28 cellular contexts compared by ENCODE assay signal in genomic region chr11:113195728-113196127, GRCh38.
"Had no signal": no experiment of that assay in that cellular context is flagged by ENCODE, and none has a peak within 500 bp of the region (broad histone marks: within the 10 kb centered on the region; RNA-seq: fewer than 3 reads in every experiment).

No MANE protein-coding gene starts in this region.

- H3K4me3 ChIP-seq: stomach, suprapubic skin, testis, thoracic aorta, thyroid gland, tibial artery, tibial nerve, transverse colon, upper lobe of left lung, upper lobe of right lung, uterus, vagina had no signal

- H3K9me3 ChIP-seq: stomach, suprapubic skin, testis, thoracic aorta, thyroid gland, tibial artery, tibial nerve, transverse colon, upper lobe of left lung, upper lobe of right lung, uterus, vagina had no signal

- H3K27ac ChIP-seq: stomach, suprapubic skin, testis, thoracic aorta, thyroid gland, tibial artery, tibial nerve, transverse colon, upper lobe of left lung, upper lobe of right lung, uterus, vagina had no signal

- H3K36me3 Mint-ChIP-seq: stimulated activated effector memory CD8-positive, alpha-beta T cell treated with anti-CD3 and anti-CD28 coated beads, Interleukin-12 subunit alpha, Interleukin-12 subunit beta, amount 100 ng/mL, for 72 hours; stimulated activated memory B cell treated with anti-CD40 and anti-IgM and Interleukin-4, amounts not matched to agents 10 μg/mL and 1 μg/mL and 100 μg/mL, for 72 hours; stimulated activated naive B cell treated with anti-CD40 and anti-IgM and Interleukin-4, amounts not matched to agents 10 μg/mL and 1 μg/mL and 100 μg/mL, for 72 hours; type B pancreatic cell had no signal

- H3K27me3 ChIP-seq: stomach, suprapubic skin, testis, thyroid gland, tibial artery, tibial nerve, transverse colon, upper lobe of left lung, upper lobe of right lung, uterus, vagina had no signal

- H3K9me3 Mint-ChIP-seq: stimulated activated effector memory CD8-positive, alpha-beta T cell treated with anti-CD3 and anti-CD28 coated beads, Interleukin-12 subunit alpha, Interleukin-12 subunit beta, amount 100 ng/mL, for 72 hours; stimulated activated memory B cell treated with anti-CD40 and anti-IgM and Interleukin-4, amounts not matched to agents 10 μg/mL and 1 μg/mL and 100 μg/mL, for 72 hours; stimulated activated naive CD8-positive, alpha-beta T cell treated with anti-CD3 and anti-CD28 coated beads, Interleukin-15, amount 100 ng/mL, for 72 hours; stimulated activated naive CD8-positive, alpha-beta T cell treated with anti-CD3 and anti-CD28 coated beads, Interleukin-15, Interleukin-2, amounts not matched to agents 100 ng/mL and 50 ng/mL, for 24 hours had no signal

- DNase-seq: stimulated activated CD4-positive, alpha-beta T cell treated with anti-CD3 and anti-CD28 coated beads, Interleukin-2, amount 100 ng/mL, for 48 hours; stimulated activated CD4-positive, alpha-beta T cell treated with anti-CD3 and anti-CD28 coated beads, Interleukin-4, amount 100 ng/mL, for 1 hour; stimulated activated CD4-positive, alpha-beta T cell treated with anti-CD3 and anti-CD28 coated beads, Interleukin-4, amount 100 ng/mL, for 4 hours; stimulated activated CD8-positive, alpha-beta memory T cell treated with anti-CD3 and anti-CD28 coated beads, Interleukin-4, amount 100 ng/mL, for 48 hours; stimulated activated naive B cell treated with anti-CD40 and anti-IgM and Interleukin-4, amounts not matched to agents 10 μg/mL and 1 μg/mL and 100 μg/mL, for 72 hours; stimulated activated naive CD4-positive, alpha-beta T cell; stimulated activated naive CD4-positive, alpha-beta T cell treated with Interleukin-2 at 50 U/mL for 16 hours; stimulated activated naive CD8-positive, alpha-beta T cell treated with anti-CD3 and anti-CD28 coated beads, Interleukin-15, amount 100 ng/mL, for 72 hours; stimulated activated naive CD8-positive, alpha-beta T cell treated with anti-CD3 and anti-CD28 coated beads, Interleukin-15, Interleukin-2, amounts not matched to agents 100 U/mL and 50 U/mL, for 24 hours; stomach; substantia nigra; testis; thyroid gland; tibial artery; transverse colon; trophoblast cell; upper lobe of left lung; upper lobe of right lung; uterus had no signal

- H3K27ac Mint-ChIP-seq: stimulated activated effector memory CD8-positive, alpha-beta T cell treated with anti-CD3 and anti-CD28 coated beads, Interleukin-12 subunit alpha, Interleukin-12 subunit beta, amount 100 ng/mL, for 72 hours; stimulated activated memory B cell treated with anti-CD40 and anti-IgM and Interleukin-4, amounts not matched to agents 10 μg/mL and 1 μg/mL and 100 μg/mL, for 72 hours; stimulated activated naive B cell treated with anti-CD40 and anti-IgM and Interleukin-4, amounts not matched to agents 10 μg/mL and 1 μg/mL and 100 μg/mL, for 72 hours; stimulated activated naive CD8-positive, alpha-beta T cell treated with anti-CD3 and anti-CD28 coated beads, Interleukin-15, amount 100 ng/mL, for 72 hours; stimulated activated naive CD8-positive, alpha-beta T cell treated with anti-CD3 and anti-CD28 coated beads, Interleukin-15, Interleukin-2, amounts not matched to agents 100 ng/mL and 50 ng/mL, for 24 hours; type B pancreatic cell had no signal

- H3K36me3 ChIP-seq: stomach, suprapubic skin, thoracic aorta, thyroid gland, tibial artery, tibial nerve, transverse colon, upper lobe of left lung, upper lobe of right lung, uterus, vagina had no signal

- H3K4me1 ChIP-seq: thyroid gland, upper lobe of left lung, upper lobe of right lung had no signal

- H3K4me3 Mint-ChIP-seq: stimulated activated effector memory CD8-positive, alpha-beta T cell treated with anti-CD3 and anti-CD28 coated beads, Interleukin-12 subunit alpha, Interleukin-12 subunit beta, amount 100 ng/mL, for 72 hours; stimulated activated memory B cell treated with anti-CD40 and anti-IgM and Interleukin-4, amounts not matched to agents 10 μg/mL and 1 μg/mL and 100 μg/mL, for 72 hours; stimulated activated naive B cell treated with anti-CD40 and anti-IgM and Interleukin-4, amounts not matched to agents 10 μg/mL and 1 μg/mL and 100 μg/mL, for 72 hours; stimulated activated naive CD8-positive, alpha-beta T cell treated with anti-CD3 and anti-CD28 coated beads, Interleukin-15, amount 100 ng/mL, for 72 hours; stimulated activated naive CD8-positive, alpha-beta T cell treated with anti-CD3 and anti-CD28 coated beads, Interleukin-15, Interleukin-2, amounts not matched to agents 100 ng/mL and 50 ng/mL, for 24 hours; type B pancreatic cell had no signal

- FAIRE-seq: urothelium cell line had no signal

- H3K27me3 Mint-ChIP-seq: stimulated activated memory B cell treated with anti-CD40 and anti-IgM and Interleukin-4, amounts not matched to agents 10 μg/mL and 1 μg/mL and 100 μg/mL, for 72 hours had no signal

- H3K4me1 Mint-ChIP-seq: stimulated activated effector memory CD8-positive, alpha-beta T cell treated with anti-CD3 and anti-CD28 coated beads, Interleukin-12 subunit alpha, Interleukin-12 subunit beta, amount 100 ng/mL, for 72 hours; stimulated activated memory B cell treated with anti-CD40 and anti-IgM and Interleukin-4, amounts not matched to agents 10 μg/mL and 1 μg/mL and 100 μg/mL, for 72 hours; stimulated activated naive B cell treated with anti-CD40 and anti-IgM and Interleukin-4, amounts not matched to agents 10 μg/mL and 1 μg/mL and 100 μg/mL, for 72 hours; stimulated activated naive CD8-positive, alpha-beta T cell treated with anti-CD3 and anti-CD28 coated beads, Interleukin-15, amount 100 ng/mL, for 72 hours had no signal

- ATAC-seq: stimulated activated effector memory CD8-positive, alpha-beta T cell treated with anti-CD3 and anti-CD28 coated beads, Interleukin-12 subunit alpha, Interleukin-12 subunit beta, amount 100 ng/mL, for 72 hours; stimulated activated memory B cell treated with anti-CD40 and anti-IgM and Interleukin-4, amounts not matched to agents 10 μg/mL and 1 μg/mL and 100 μg/mL, for 72 hours; stimulated activated naive B cell treated with anti-CD40 and anti-IgM and Interleukin-4, amounts not matched to agents 10 μg/mL and 1 μg/mL and 100 μg/mL, for 72 hours; stimulated activated naive CD8-positive, alpha-beta T cell treated with anti-CD3 and anti-CD28 coated beads, Interleukin-15, amount 100 ng/mL, for 72 hours; stimulated activated naive CD8-positive, alpha-beta T cell treated with anti-CD3 and anti-CD28 coated beads, Interleukin-15, Interleukin-2, amounts not matched to agents 100 U/mL and 50 U/mL, for 24 hours; upper lobe of right lung had no signal
